ENCODE assay signal across 35 cellular contexts in genomic region chr5:137105351-137105750, GRCh38.
"Had no signal": no experiment of that assay in that cellular context is flagged by ENCODE, and none has a peak within 500 bp of the region (broad histone marks: within the 10 kb centered on the region; RNA-seq: fewer than 3 reads in every experiment).

No MANE protein-coding gene starts in this region.

- H3K27ac ChIP-seq: ascending aorta, body of pancreas, brain microvascular endothelial cell, breast epithelium, cardiac muscle cell had no signal

- H3K4me1 ChIP-seq: ascending aorta, breast epithelium had no signal

- H3K4me3 ChIP-seq: ascending aorta, body of pancreas, breast epithelium, cardiac muscle cell had no signal

- H3K4me1 Mint-ChIP-seq: activated naive CD4-positive, alpha-beta T cell treated with anti-CD3 and anti-CD28 coated beads, Interleukin-2, amount 10 ng/mL, durations not matched to agents 7 days and 5 days; activated naive CD4-positive, alpha-beta T cell treated with anti-CD3 and anti-CD28 coated beads, Interleukin-2, amount 50 U/mL, for 24 hours; activated naive CD8-positive, alpha-beta T cell treated with anti-CD3 and anti-CD28 coated beads for 36 hours; activated naive CD8-positive, alpha-beta T cell treated with anti-CD3 and anti-CD28 coated beads, Interleukin-2, amount 10 ng/mL, durations not matched to agents 7 days and 5 days; activated naive CD8-positive, alpha-beta T cell treated with anti-CD3 and anti-CD28 coated beads, Interleukin-2, amount 50 U/mL, for 24 hours; activated T-helper 17 cell treated with anti-CD3 and anti-CD28 coated beads, Interleukin-2, amount 50 U/mL, for 72 hours; central memory CD8-positive, alpha-beta T cell had no signal

- H3K9me3 ChIP-seq: ascending aorta, body of pancreas, breast epithelium had no signal

- H3K36me3 ChIP-seq: ascending aorta, brain microvascular endothelial cell, breast epithelium, cardiac muscle cell had no signal

- DNase-seq: activated effector memory CD4-positive, alpha-beta T cell treated with anti-CD3 and anti-CD28 coated beads, Interleukin-2, amount 50 U/mL, for 16 hours; activated effector memory CD4-positive, alpha-beta T cell treated with Interleukin-2 at 50 U/mL for 16 hours; activated gamma-delta T cell; activated gamma-delta T cell treated with Interleukin-2 at 50 U/mL for 16 hours; activated naive CD4-positive, alpha-beta T cell; activated naive CD4-positive, alpha-beta T cell treated with anti-CD3 and anti-CD28 coated beads for 36 hours; activated naive CD4-positive, alpha-beta T cell treated with anti-CD3 and anti-CD28 coated beads, Interleukin-2, amount 10 ng/mL, durations not matched to agents 7 days and 5 days; activated naive CD4-positive, alpha-beta T cell treated with anti-CD3 and anti-CD28 coated beads, Interleukin-2, amount 50 U/mL, for 16 hours; activated naive CD4-positive, alpha-beta T cell treated with Interleukin-2 at 50 U/mL for 16 hours; activated naive CD8-positive, alpha-beta T cell treated with anti-CD3 and anti-CD28 coated beads for 36 hours; activated naive CD8-positive, alpha-beta T cell treated with anti-CD3 and anti-CD28 coated beads, Interleukin-2, amount 10 ng/mL, durations not matched to agents 7 days and 5 days; activated naive CD8-positive, alpha-beta T cell treated with anti-CD3 and anti-CD28 coated beads, Interleukin-2, amount 50 U/mL, for 24 hours; activated T-cell treated with anti-CD3 and anti-CD28 coated beads, Interleukin-2, amount 50 U/mL, for 24 hours; activated T-cell treated with anti-CD3 and anti-CD28 coated beads, Interleukin-2, amount 50 U/mL, for 4 hours; activated T-cell treated with anti-CD3 and anti-CD28 coated beads, Interleukin-2, amount 50 U/mL, for 48 hours; activated T-cell treated with anti-CD3 and anti-CD28 coated beads, Interleukin-2, amount 50 U/mL, for 72 hours; amniotic stem cell; anterior cingulate cortex; aorta; brain microvascular endothelial cell; caudate nucleus; central memory CD4-positive, alpha-beta T cell; cerebellar nuclear complex had no signal

- ATAC-seq: activated naive CD4-positive, alpha-beta T cell treated with anti-CD3 and anti-CD28 coated beads, Interleukin-2, amount 50 U/mL, for 72 hours; activated naive CD8-positive, alpha-beta T cell treated with anti-CD3 and anti-CD28 coated beads, Interleukin-2, amount 50 U/mL, for 24 hours; activated T-cell treated with anti-CD3 and anti-CD28 coated beads, Interleukin-2, amount 50 U/mL, for 4 hours; activated T-cell treated with anti-CD3 and anti-CD28 coated beads, Interleukin-2, amount 50 U/mL, for 72 hours; activated T-helper 17 cell treated with anti-CD3 and anti-CD28 coated beads, Interleukin-2, amount 50 U/mL, for 72 hours; body of pancreas had no signal

- H3K4me3 Mint-ChIP-seq: activated naive CD4-positive, alpha-beta T cell treated with anti-CD3 and anti-CD28 coated beads for 36 hours; activated naive CD4-positive, alpha-beta T cell treated with anti-CD3 and anti-CD28 coated beads, Interleukin-2, amount 10 ng/mL, durations not matched to agents 7 days and 5 days; activated naive CD4-positive, alpha-beta T cell treated with anti-CD3 and anti-CD28 coated beads, Interleukin-2, amount 50 U/mL, for 24 hours; activated naive CD8-positive, alpha-beta T cell; activated naive CD8-positive, alpha-beta T cell treated with anti-CD3 and anti-CD28 coated beads for 36 hours; activated naive CD8-positive, alpha-beta T cell treated with anti-CD3 and anti-CD28 coated beads, Interleukin-2, amount 10 ng/mL, durations not matched to agents 7 days and 5 days; activated naive CD8-positive, alpha-beta T cell treated with anti-CD3 and anti-CD28 coated beads, Interleukin-2, amount 50 U/mL, for 24 hours; activated T-cell treated with anti-CD3 and anti-CD28 coated beads, Interleukin-2, amount 50 U/mL, for 24 hours; activated T-cell treated with anti-CD3 and anti-CD28 coated beads, Interleukin-2, amount 50 U/mL, for 4 hours; activated T-cell treated with anti-CD3 and anti-CD28 coated beads, Interleukin-2, amount 50 U/mL, for 72 hours; activated T-helper 1 cell treated with anti-CD3 and anti-CD28 coated beads, Interleukin-12 subunit alpha, Interleukin-12 subunit beta, Interleukin-2, Interleukin-4 antibody, amounts not matched to agents 30 ng/mL and 10 ng/mL and 1 ng/mL, durations not matched to agents 14 hours and 24 hours and 36 hours; activated T-helper 17 cell treated with anti-CD3 and anti-CD28 coated beads, Interleukin-2, amount 50 U/mL, for 72 hours; brain; central memory CD8-positive, alpha-beta T cell had no signal

- H3K27me3 ChIP-seq: ascending aorta, body of pancreas, brain microvascular endothelial cell, breast epithelium, cardiac muscle cell had no signal

- H3K36me3 Mint-ChIP-seq: activated naive CD4-positive, alpha-beta T cell treated with anti-CD3 and anti-CD28 coated beads, Interleukin-2, amount 10 ng/mL, durations not matched to agents 7 days and 5 days; activated naive CD4-positive, alpha-beta T cell treated with anti-CD3 and anti-CD28 coated beads, Interleukin-2, amount 50 U/mL, for 24 hours; activated naive CD4-positive, alpha-beta T cell treated with anti-CD3 and anti-CD28 coated beads, Interleukin-2, amount 50 U/mL, for 72 hours; activated naive CD8-positive, alpha-beta T cell; activated naive CD8-positive, alpha-beta T cell treated with anti-CD3 and anti-CD28 coated beads for 36 hours; activated naive CD8-positive, alpha-beta T cell treated with anti-CD3 and anti-CD28 coated beads, Interleukin-2, amount 10 ng/mL, durations not matched to agents 7 days and 5 days; brain had no signal

- H3K9me3 Mint-ChIP-seq: activated naive CD4-positive, alpha-beta T cell treated with anti-CD3 and anti-CD28 coated beads for 36 hours; activated naive CD4-positive, alpha-beta T cell treated with anti-CD3 and anti-CD28 coated beads, Interleukin-2, amount 10 ng/mL, durations not matched to agents 7 days and 5 days; activated naive CD8-positive, alpha-beta T cell treated with anti-CD3 and anti-CD28 coated beads for 36 hours; activated naive CD8-positive, alpha-beta T cell treated with anti-CD3 and anti-CD28 coated beads, Interleukin-2, amount 10 ng/mL, durations not matched to agents 7 days and 5 days; activated naive CD8-positive, alpha-beta T cell treated with anti-CD3 and anti-CD28 coated beads, Interleukin-2, amount 50 U/mL, for 24 hours; activated T-cell treated with anti-CD3 and anti-CD28 coated beads, Interleukin-2, amount 50 U/mL, for 24 hours; activated T-cell treated with anti-CD3 and anti-CD28 coated beads, Interleukin-2, amount 50 U/mL, for 4 hours; activated T-helper 1 cell treated with anti-CD3 and anti-CD28 coated beads, Interleukin-12 subunit alpha, Interleukin-12 subunit beta, Interleukin-2, Interleukin-4 antibody, amounts not matched to agents 30 ng/mL and 10 ng/mL and 1 ng/mL, durations not matched to agents 14 hours and 24 hours and 36 hours; activated T-helper 17 cell treated with anti-CD3 and anti-CD28 coated beads, Interleukin-2, amount 50 U/mL, for 72 hours; activated T-helper 2 cell treated with anti-CD3 and anti-CD28 coated beads, Interferon-gamma antibody, Interleukin-2, Interleukin-4, amounts not matched to agents 10 μg/mL and 5 μg/mL and 100 μg/mL, durations not matched to agents 14 hours and 24 hours and 36 hours; central memory CD8-positive, alpha-beta T cell had no signal

- H3K27ac Mint-ChIP-seq: activated naive CD4-positive, alpha-beta T cell treated with anti-CD3 and anti-CD28 coated beads for 36 hours; activated naive CD4-positive, alpha-beta T cell treated with anti-CD3 and anti-CD28 coated beads, Interleukin-2, amount 10 ng/mL, durations not matched to agents 7 days and 5 days; activated naive CD4-positive, alpha-beta T cell treated with anti-CD3 and anti-CD28 coated beads, Interleukin-2, amount 50 U/mL, for 24 hours; activated naive CD4-positive, alpha-beta T cell treated with anti-CD3 and anti-CD28 coated beads, Interleukin-2, amount 50 U/mL, for 72 hours; activated naive CD8-positive, alpha-beta T cell; activated naive CD8-positive, alpha-beta T cell treated with anti-CD3 and anti-CD28 coated beads for 36 hours; activated naive CD8-positive, alpha-beta T cell treated with anti-CD3 and anti-CD28 coated beads, Interleukin-2, amount 10 ng/mL, durations not matched to agents 7 days and 5 days; activated naive CD8-positive, alpha-beta T cell treated with anti-CD3 and anti-CD28 coated beads, Interleukin-2, amount 50 U/mL, for 24 hours; activated T-cell treated with anti-CD3 and anti-CD28 coated beads, Interleukin-2, amount 50 U/mL, for 24 hours; activated T-cell treated with anti-CD3 and anti-CD28 coated beads, Interleukin-2, amount 50 U/mL, for 72 hours; activated T-helper 1 cell treated with anti-CD3 and anti-CD28 coated beads, Interleukin-12 subunit alpha, Interleukin-12 subunit beta, Interleukin-2, Interleukin-4 antibody, amounts not matched to agents 30 ng/mL and 10 ng/mL and 1 ng/mL, durations not matched to agents 14 hours and 24 hours and 36 hours; activated T-helper 17 cell treated with anti-CD3 and anti-CD28 coated beads, Interleukin-2, amount 50 U/mL, for 72 hours; activated T-helper 2 cell treated with anti-CD3 and anti-CD28 coated beads, Interferon-gamma antibody, Interleukin-2, Interleukin-4, amounts not matched to agents 10 μg/mL and 5 μg/mL and 100 μg/mL, durations not matched to agents 14 hours and 24 hours and 36 hours had no signal

- H3K27me3 Mint-ChIP-seq: activated naive CD4-positive, alpha-beta T cell treated with anti-CD3 and anti-CD28 coated beads, Interleukin-2, amount 10 ng/mL, durations not matched to agents 7 days and 5 days; activated naive CD8-positive, alpha-beta T cell; activated naive CD8-positive, alpha-beta T cell treated with anti-CD3 and anti-CD28 coated beads, Interleukin-2, amount 10 ng/mL, durations not matched to agents 7 days and 5 days; activated T-cell treated with anti-CD3 and anti-CD28 coated beads, Interleukin-2, amount 50 U/mL, for 24 hours had no signal
